In genomic region chr1:84505167-84506001, GRCh38 we compare ENCODE assay signal across 7 cellular contexts. TPM values are rescaled to one million over a fixed set of nuclear protein-coding genes. Genes with fewer than 3 reads are reported as not detected.
DNase-seq lines count a peak whose midpoint lies in the region; ATAC-seq, FAIRE-seq and TF ChIP-seq lines count a peak whose summit lies in the region.

No MANE protein-coding gene starts in this region.

- DNase-seq in G401 (ENCODE audit: low spot score) (peak; percentile 20), GM20000 (ENCODE audit: low spot score) (peak; percentile 76), cardiac fibroblast (ENCODE audit: low read depth in 2 of 2) (peak in 1 of 2 donors; percentile 73), keratinocyte (ENCODE audit: low read depth, low spot score) (no peak)
- DNase-seq in stimulated activated effector memory CD8-positive, alpha-beta T cell treated with anti-CD3 and anti-CD28 coated beads, Interleukin-12 subunit alpha, Interleukin-12 subunit beta, amount 100 ng/mL, for 72 hours (ENCODE audit: low spot score in 2 of 2), result no peak

- H3K4me1 ChIP-seq in OCI-LY3 (ENCODE audit: low read length) (peaks cover 15% of the 10 kb centered on the region), keratinocyte (ENCODE audit: control insufficient read depth, extremely low read depth, insufficient read depth, low read length) (peaks cover 15% of the 10 kb centered on the region)

- H3K9ac ChIP-seq in OCI-LY3 (ENCODE audit: low read length) (peak overlapping the region; percentile 92), keratinocyte (ENCODE audit: control insufficient read depth, extremely low read depth, insufficient read depth, low read length) (peak overlapping the region; percentile 98)

- H3K27ac Mint-ChIP-seq in stimulated activated effector memory CD8-positive, alpha-beta T cell treated with anti-CD3 and anti-CD28 coated beads, Interleukin-12 subunit alpha, Interleukin-12 subunit beta, amount 100 ng/mL, for 72 hours, result peak overlapping the region; percentile 98

- H2AFZ ChIP-seq in OCI-LY3 (ENCODE audit: low read depth, low read length) (no peak overlapping the region; the same call in 1 of the 2 replicates), keratinocyte (ENCODE audit: control insufficient read depth, low read length) (peak overlapping the region; percentile 84)

- dilution Hi-C loops in keratinocyte (cut with MboI; ENCODE audit: extremely low pct_ligation_motif_present, low sequenced_read_pairs), result no loop called here

- FAIRE-seq in keratinocyte (lab: Jason Lieb, UNC), result peak; percentile 20

- in situ Hi-C loops in G401 (cut with HindIII; ENCODE audit: low sequenced_read_pairs), result no loop called here

- no peaks in the 10 kb centered on the region for H3K9me3 Mint-ChIP-seq in stimulated activated effector memory CD8-positive, alpha-beta T cell treated with anti-CD3 and anti-CD28 coated beads, Interleukin-12 subunit alpha, Interleukin-12 subunit beta, amount 100 ng/mL, for 72 hours

- H3K9me1 ChIP-seq in keratinocyte (ENCODE audit: control insufficient read depth, extremely low read depth, insufficient read depth, low read length), result no peaks in the 10 kb centered on the region

- H3K27ac ChIP-seq in OCI-LY3 (ENCODE audit: low read length) (peak overlapping the region; percentile 92), keratinocyte (ENCODE audit: control insufficient read depth, insufficient read depth, low read length) (peak overlapping the region; percentile 97)

- H4K20me1 ChIP-seq in OCI-LY3 (ENCODE audit: insufficient read depth, low read length), result peaks cover 25% of the 10 kb centered on the region
- H4K20me1 ChIP-seq in keratinocyte (ENCODE audit: control insufficient read depth, extremely low read depth, insufficient read depth, low read length), result peaks cover 2% of the 10 kb centered on the region

- H3K36me3 ChIP-seq in OCI-LY3 (replicated peaks; ENCODE audit: low read depth, low read length), result peaks cover 6% of the 10 kb centered on the region
- H3K36me3 ChIP-seq in keratinocyte (ENCODE audit: control insufficient read depth in 2 of 2, extremely low read depth in 1 of 2, insufficient read depth in 2 of 2, low read length in 2 of 2), result peaks cover 0 to 3% of the 10 kb centered on the region in 2 experiments

- H3K9me3 ChIP-seq in OCI-LY3 (ENCODE audit: insufficient read depth, low read length), result no peaks in the 10 kb centered on the region
- H3K9me3 ChIP-seq in keratinocyte (ENCODE audit: control insufficient read depth, low read depth, low read length), result no peaks in the 10 kb centered on the region

- peaks cover 52% of the 10 kb centered on the region for H3K36me3 Mint-ChIP-seq in stimulated activated effector memory CD8-positive, alpha-beta T cell treated with anti-CD3 and anti-CD28 coated beads, Interleukin-12 subunit alpha, Interleukin-12 subunit beta, amount 100 ng/mL, for 72 hours

- H3K4me3 ChIP-seq in OCI-LY3 (ENCODE audit: low read length) (peak overlapping the region; percentile 93), cardiac fibroblast (replicated peaks in 1 of 2; ENCODE audit: low read depth in 2 of 2, low read length in 2 of 2) (peak overlapping the region; percentile 72 to 88), keratinocyte (ENCODE audit: control insufficient read depth in 2 of 3, extremely low read depth in 1 of 3, insufficient read depth in 2 of 3, low read depth in 1 of 3, low read length in 3 of 3) (peak overlapping the region; percentile 65 to 100 (median 99))

- no peak for TF ChIP-seq CTCF in GM20000 (IDR thresholded peaks at IDR 0.05; ENCODE audit: extremely low read depth, missing control alignments)
- no peak for TF ChIP-seq CTCF in OCI-LY3 (IDR thresholded peaks at IDR 0.05; ENCODE audit: low read depth, low read length)
- no peak for TF ChIP-seq CTCF in cardiac fibroblast (IDR thresholded peaks at IDR 0.05; ENCODE audit: low read depth, low read length)
- TF ChIP-seq CTCF in keratinocyte (optimal IDR thresholded peaks at IDR 0.05 in 1 of 3, IDR thresholded peaks at IDR 0.05 in 1 of 3, conservative IDR thresholded peaks at IDR 0.05 in 1 of 3; ENCODE audit: extremely low read depth in 1 of 3, insufficient read depth in 2 of 3, low read length in 3 of 3), result no peak

- peak overlapping the region; percentile 83 for H3K4me2 ChIP-seq in OCI-LY3 (ENCODE audit: low read length)
- H3K4me2 ChIP-seq in keratinocyte (ENCODE audit: control insufficient read depth, extremely low read depth, insufficient read depth, low read depth, low read length), result peak overlapping the region; percentile 98

- H3K4me1 Mint-ChIP-seq in stimulated activated effector memory CD8-positive, alpha-beta T cell treated with anti-CD3 and anti-CD28 coated beads, Interleukin-12 subunit alpha, Interleukin-12 subunit beta, amount 100 ng/mL, for 72 hours, result peaks cover 29% of the 10 kb centered on the region

- no peaks in the 10 kb centered on the region for H3K27me3 ChIP-seq in OCI-LY3 (ENCODE audit: low read depth, low read length)
- H3K27me3 ChIP-seq in keratinocyte (ENCODE audit: control insufficient read depth, extremely low read depth, insufficient read depth, low read length), result no peaks in the 10 kb centered on the region

- ATAC-seq in HG03558 (IDR thresholded peaks at IDR 0.05; ENCODE audit: extremely low read depth, unreplicated experiment), result peak; percentile 6
- peak; percentile 57 for ATAC-seq in stimulated activated effector memory CD8-positive, alpha-beta T cell treated with anti-CD3 and anti-CD28 coated beads, Interleukin-12 subunit alpha, Interleukin-12 subunit beta, amount 100 ng/mL, for 72 hours

- H3K79me2 ChIP-seq in OCI-LY3 (ENCODE audit: low read length) (peaks cover 37% of the 10 kb centered on the region), keratinocyte (ENCODE audit: control insufficient read depth, insufficient read depth, low read length) (peaks cover 52% of the 10 kb centered on the region)

- peak overlapping the region; percentile 94 for H3K4me3 Mint-ChIP-seq in stimulated activated effector memory CD8-positive, alpha-beta T cell treated with anti-CD3 and anti-CD28 coated beads, Interleukin-12 subunit alpha, Interleukin-12 subunit beta, amount 100 ng/mL, for 72 hours

RNA-seq across cellular contexts. Expression of gene SPATA1, which starts 0.8 kb away (rescaled TPM):
- not detected in 2 replicates for total RNA-seq in G401 (2014; rRNA removed; shearing (Covaris generic))
- polyA plus RNA-seq in keratinocyte, result 0.21 to 0.45 TPM (median 0.25 TPM) in 3 replicates
- polyA plus RNA-seq in keratinocyte (2011; ENCODE audit: low read depth), result not detected
- polyA plus RNA-seq in keratinocyte (2011; cell fraction: cytosol; rRNA removed), result 0.12 TPM in 1 of 2 replicates, not detected in the other
- polyA plus RNA-seq in keratinocyte (2011; cell fraction: nucleus; rRNA removed), result 0.74 and 0.80 TPM in 2 replicates
- 0.49 and 1.0 TPM in 2 replicates for polyA plus RNA-seq in keratinocyte (2012; ENCODE audit: low replicate concordance)
- not detected in 3 replicates for polyA minus RNA-seq in keratinocyte
- not detected for polyA minus RNA-seq in keratinocyte (2011; cell fraction: cytosol; rRNA and poly(A)+ RNA removed)
- polyA minus RNA-seq in keratinocyte (2011; cell fraction: nucleus; rRNA and poly(A)+ RNA removed), result not detected in 2 replicates

RNA-seq across cellular contexts. Expression of gene GNG5, which starts 1.0 kb away (rescaled TPM):
- 65.8 and 117 TPM in 2 replicates for total RNA-seq in G401 (2014; rRNA removed; shearing (Covaris generic))
- polyA plus RNA-seq in keratinocyte, result 126 to 167 TPM (median 132 TPM) in 3 replicates
- polyA plus RNA-seq in keratinocyte (2011; ENCODE audit: low read depth), result 77.3 TPM
- 125 and 174 TPM in 2 replicates for polyA plus RNA-seq in keratinocyte (2011; cell fraction: cytosol; rRNA removed)
- 46.1 and 51.3 TPM in 2 replicates for polyA plus RNA-seq in keratinocyte (2011; cell fraction: nucleus; rRNA removed)
- 189 and 225 TPM in 2 replicates for polyA plus RNA-seq in keratinocyte (2012; ENCODE audit: low replicate concordance)
- polyA minus RNA-seq in keratinocyte, result 32.4 to 39.2 TPM (median 34.1 TPM) in 3 replicates
- 92.7 TPM for polyA minus RNA-seq in keratinocyte (2011; cell fraction: cytosol; rRNA and poly(A)+ RNA removed)
- polyA minus RNA-seq in keratinocyte (2011; cell fraction: nucleus; rRNA and poly(A)+ RNA removed), result 17.8 TPM in 2 replicates

RNA-seq across cellular contexts. Expression of gene RPF1, which starts 26.3 kb away (rescaled TPM):
- 56.9 and 76.8 TPM in 2 replicates for total RNA-seq in G401 (2014; rRNA removed; shearing (Covaris generic))
- 31.7 to 57.8 TPM (median 34.0 TPM) in 3 replicates for polyA plus RNA-seq in keratinocyte
- 106 TPM for polyA plus RNA-seq in keratinocyte (2011; ENCODE audit: low read depth)
- polyA plus RNA-seq in keratinocyte (2011; cell fraction: cytosol; rRNA removed), result 29.4 and 60.0 TPM in 2 replicates
- polyA plus RNA-seq in keratinocyte (2011; cell fraction: nucleus; rRNA removed), result 28.7 and 40.0 TPM in 2 replicates
- polyA plus RNA-seq in keratinocyte (2012; ENCODE audit: low replicate concordance), result 38.7 and 43.5 TPM in 2 replicates
- polyA minus RNA-seq in keratinocyte, result 2.2 to 13.6 TPM (median 5.9 TPM) in 3 replicates
- 12.9 TPM for polyA minus RNA-seq in keratinocyte (2011; cell fraction: cytosol; rRNA and poly(A)+ RNA removed)
- polyA minus RNA-seq in keratinocyte (2011; cell fraction: nucleus; rRNA and poly(A)+ RNA removed), result 4.7 and 7.8 TPM in 2 replicates

Comparison
In these comparisons a context has a peak if more than half of its experiments do, and no peak if none do; other contexts are left out.
1. DNase-seq: peak in G401 (single experiment) and GM20000 (single experiment); none in keratinocyte (single experiment) and stimulated activated effector memory CD8-positive, alpha-beta T cell treated with anti-CD3 and anti-CD28 coated beads, Interleukin-12 subunit alpha, Interleukin-12 subunit beta, amount 100 ng/mL, for 72 hours (0 of 2).
2. Peak in every context shown above with its lines, with median percentiles within 50 percentile points of each other: H3K4me3 ChIP-seq.